In the genomic region with DNA sequence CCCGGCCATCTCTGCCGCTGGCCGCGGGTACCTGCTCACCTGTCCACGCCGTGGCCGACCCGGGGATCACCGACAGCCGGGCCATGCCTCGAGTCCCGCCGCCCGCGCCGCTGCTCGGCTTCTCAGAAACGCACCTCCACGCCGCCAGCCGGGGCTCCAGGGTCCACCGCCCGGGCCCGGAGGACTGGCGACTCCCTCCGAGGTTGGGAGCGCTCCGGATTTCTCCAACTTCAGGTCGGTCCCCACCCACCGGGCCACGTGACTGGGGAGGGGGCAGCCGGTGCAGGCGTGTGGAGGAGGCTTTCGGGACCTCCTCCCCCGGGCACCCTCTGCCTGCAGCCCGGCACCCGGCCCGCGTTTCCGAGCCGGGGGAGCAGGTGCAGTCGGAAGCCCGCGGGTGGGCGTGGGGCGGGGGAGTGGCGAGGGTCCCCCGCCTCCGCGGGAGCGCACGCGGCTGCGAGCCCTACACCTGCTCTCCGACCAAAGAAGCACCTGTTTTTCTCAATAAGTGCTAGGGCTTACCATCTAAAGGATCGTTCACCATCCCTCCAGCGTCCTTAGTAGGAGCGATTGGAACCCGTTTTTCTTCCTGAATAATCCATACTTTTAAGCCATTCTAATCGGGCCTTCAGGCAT, we compare ENCODE assay signal across 8 cellular contexts. TPM values are rescaled to one million over a fixed set of nuclear protein-coding genes. Genes with fewer than 3 reads are reported as not detected.
DNase-seq lines count a peak whose midpoint lies in the region; ATAC-seq, FAIRE-seq and TF ChIP-seq lines count a peak whose summit lies in the region.

No MANE protein-coding gene starts in this region.

- TF ChIP-seq CTCF in astrocyte (IDR thresholded peaks at IDR 0.05; ENCODE audit: insufficient read depth, low read depth, low read length) (no peak), kidney epithelial cell (IDR thresholded peaks at IDR 0.05; ENCODE audit: insufficient read depth, low read length, poor library complexity, severe bottlenecking) (no peak), PC-9 (conservative IDR thresholded peaks at IDR 0.05) (no peak)

- POLR2A ChIA-PET in PC-9 (lab: Charles Lee; ENCODE audit: unreplicated experiment): no interaction called here

- peak overlapping the region; percentile 68 for H3K9ac ChIP-seq in astrocyte (ENCODE audit: low read length)

- H4K20me1 ChIP-seq in astrocyte (ENCODE audit: insufficient read depth, low read length) (no peaks in the 10 kb centered on the region), PC-9 (ENCODE audit: insufficient read depth) (no peaks in the 10 kb centered on the region)

- H3K36me3 ChIP-seq in astrocyte (ENCODE audit: insufficient read depth, low read length) (no peaks in the 10 kb centered on the region), kidney epithelial cell (ENCODE audit: control insufficient read depth, insufficient read depth, low read length) (no peaks in the 10 kb centered on the region), PC-9 (ENCODE audit: low read depth) (no peaks in the 10 kb centered on the region)

- H3K4me1 ChIP-seq in astrocyte (ENCODE audit: insufficient read depth, low read length) (peaks cover 24% of the 10 kb centered on the region), PC-9 (replicated peaks; ENCODE audit: insufficient read depth) (no peaks in the 10 kb centered on the region)

- H3K9me2 ChIP-seq in PC-9 (ENCODE audit: insufficient read depth): no peaks in the 10 kb centered on the region

- H3K27me3 ChIP-seq in astrocyte (ENCODE audit: insufficient read depth, low read length) (peaks cover 13% of the 10 kb centered on the region), kidney epithelial cell (ENCODE audit: control insufficient read depth, insufficient read depth, low read length) (peaks cover 26% of the 10 kb centered on the region), PC-9 (ENCODE audit: insufficient read depth, low read depth) (peaks cover 20% of the 10 kb centered on the region)

- ATAC-seq in stimulated activated naive CD8-positive, alpha-beta T cell treated with anti-CD3 and anti-CD28 coated beads, Interleukin-15, amount 100 ng/mL, for 72 hours: peak; percentile 1
- no peak for ATAC-seq in GM18520 (IDR thresholded peaks at IDR 0.05; ENCODE audit: unreplicated experiment)

- H3K36me3 Mint-ChIP-seq in astrocyte (ENCODE audit: low read depth, unreplicated experiment): peaks cover 2% of the 10 kb centered on the region

- no peak for FAIRE-seq in astrocyte (lab: Jason Lieb, UNC)

- H3K79me2 ChIP-seq in astrocyte (ENCODE audit: insufficient read depth, low read length): peaks cover 5% of the 10 kb centered on the region
- no peaks in the 10 kb centered on the region for H3K79me2 ChIP-seq in PC-9 (ENCODE audit: low read depth)

- no TSS peak for BruUV-seq in PC-9 (replicated peaks; lab: Mats Ljungman, UMichigan)

- H3K4me2 ChIP-seq in astrocyte (ENCODE audit: low read length): peak overlapping the region; percentile 83
- no peak overlapping the region for H3K4me2 ChIP-seq in PC-9

- CTCF ChIA-PET in PC-9 (lab: Charles Lee): no interaction called here

- H3K9me3 Mint-ChIP-seq in astrocyte (ENCODE audit: unreplicated experiment): no peaks in the 10 kb centered on the region
- no peaks in the 10 kb centered on the region for H3K9me3 Mint-ChIP-seq in stimulated activated naive CD8-positive, alpha-beta T cell treated with anti-CD3 and anti-CD28 coated beads, Interleukin-15, amount 100 ng/mL, for 72 hours

- H3K27ac ChIP-seq in astrocyte (ENCODE audit: low read depth, low read length): no peak overlapping the region
- H3K27ac ChIP-seq in PC-9: no peak overlapping the region

- H3K9me3 ChIP-seq in astrocyte (ENCODE audit: insufficient read depth, low read depth, low read length) (no peaks in the 10 kb centered on the region), PC-9 (ENCODE audit: insufficient read depth, low read depth) (no peaks in the 10 kb centered on the region)

- peaks cover 9% of the 10 kb centered on the region for H3K4me1 Mint-ChIP-seq in astrocyte (ENCODE audit: low read depth, unreplicated experiment)
- peaks cover 27% of the 10 kb centered on the region for H3K4me1 Mint-ChIP-seq in stimulated activated naive CD8-positive, alpha-beta T cell treated with anti-CD3 and anti-CD28 coated beads, Interleukin-15, amount 100 ng/mL, for 72 hours

- no peaks in the 10 kb centered on the region for H3F3A ChIP-seq in PC-9 (ENCODE audit: insufficient read depth, low read depth)

- intact Hi-C loops in PC-9 (cut with micrococcal nuclease; ENCODE audit: unreplicated experiment): no loop called here

- DNase-seq in D341Med (ENCODE audit: low spot score) (peak; percentile 34), NCI-H345 treated with DMSO at 0.1 percent for 48 hours (lab: John Stamatoyannopoulos, UW; ENCODE audit: unreplicated experiment) (peak; percentile 38), astrocyte (ENCODE audit: low read depth) (no peak), kidney epithelial cell (ENCODE audit: low read depth) (no peak), superior temporal gyrus (ENCODE audit: extremely low spot score) (no peak), PC-9 (no peak)
- DNase-seq in stimulated activated naive CD8-positive, alpha-beta T cell treated with anti-CD3 and anti-CD28 coated beads, Interleukin-15, amount 100 ng/mL, for 72 hours: peak; percentile 9 to 16

- H3K4me3 ChIP-seq in astrocyte (ENCODE audit: insufficient read depth, low read depth, low read length) (peak overlapping the region; percentile 59), kidney epithelial cell (ENCODE audit: low read depth, low read length) (peak overlapping the region; percentile 40), PC-9 (no peak overlapping the region)

- H2AFZ ChIP-seq in astrocyte (ENCODE audit: low read depth, low read length) (peak overlapping the region; percentile 89), PC-9 (no peak overlapping the region)

- peaks cover 40% of the 10 kb centered on the region for H3K27me3 Mint-ChIP-seq in astrocyte (ENCODE audit: low read depth, unreplicated experiment)
- H3K27me3 Mint-ChIP-seq in stimulated activated naive CD8-positive, alpha-beta T cell treated with anti-CD3 and anti-CD28 coated beads, Interleukin-15, amount 100 ng/mL, for 72 hours: peaks cover 63% of the 10 kb centered on the region

- H3K4me3 Mint-ChIP-seq in astrocyte (ENCODE audit: unreplicated experiment): peak overlapping the region; percentile 11
- peak overlapping the region; percentile 64 to 66 for H3K4me3 Mint-ChIP-seq in stimulated activated naive CD8-positive, alpha-beta T cell treated with anti-CD3 and anti-CD28 coated beads, Interleukin-15, amount 100 ng/mL, for 72 hours

- H3K27ac Mint-ChIP-seq in astrocyte (ENCODE audit: unreplicated experiment): no peak overlapping the region
- no peak overlapping the region for H3K27ac Mint-ChIP-seq in stimulated activated naive CD8-positive, alpha-beta T cell treated with anti-CD3 and anti-CD28 coated beads, Interleukin-15, amount 100 ng/mL, for 72 hours

RNA-seq across cellular contexts. Expression of gene NRIP3, which starts 0.6 kb away (rescaled TPM):
- 9.8 and 11.6 TPM in 2 replicates for total RNA-seq in astrocyte
- total RNA-seq in kidney epithelial cell: 20.5 and 24.0 TPM in 2 replicates
- total RNA-seq in PC-9 (2021): 1.1 and 2.1 TPM in 2 replicates

RNA-seq across cellular contexts. Expression of gene TMEM9B, which starts 40.2 kb away (rescaled TPM):
- total RNA-seq in astrocyte (38.2 and 40.3 TPM in 2 replicates), kidney epithelial cell (46.4 and 51.4 TPM in 2 replicates), PC-9 (2021) (12.0 and 13.4 TPM in 2 replicates)

Comparison
In these comparisons a context has a peak if more than half of its experiments do, and no peak if none do; other contexts are left out.
1. DNase-seq: peak in D341Med (single experiment), NCI-H345 treated with DMSO at 0.1 percent for 48 hours (single experiment) and stimulated activated naive CD8-positive, alpha-beta T cell treated with anti-CD3 and anti-CD28 coated beads, Interleukin-15, amount 100 ng/mL, for 72 hours (2 of 2); none in astrocyte (single experiment), kidney epithelial cell (single experiment), superior temporal gyrus (single experiment) and PC-9 (0 of 2).